ENCODE assay signal across 9 cellular contexts in the genomic region with DNA sequence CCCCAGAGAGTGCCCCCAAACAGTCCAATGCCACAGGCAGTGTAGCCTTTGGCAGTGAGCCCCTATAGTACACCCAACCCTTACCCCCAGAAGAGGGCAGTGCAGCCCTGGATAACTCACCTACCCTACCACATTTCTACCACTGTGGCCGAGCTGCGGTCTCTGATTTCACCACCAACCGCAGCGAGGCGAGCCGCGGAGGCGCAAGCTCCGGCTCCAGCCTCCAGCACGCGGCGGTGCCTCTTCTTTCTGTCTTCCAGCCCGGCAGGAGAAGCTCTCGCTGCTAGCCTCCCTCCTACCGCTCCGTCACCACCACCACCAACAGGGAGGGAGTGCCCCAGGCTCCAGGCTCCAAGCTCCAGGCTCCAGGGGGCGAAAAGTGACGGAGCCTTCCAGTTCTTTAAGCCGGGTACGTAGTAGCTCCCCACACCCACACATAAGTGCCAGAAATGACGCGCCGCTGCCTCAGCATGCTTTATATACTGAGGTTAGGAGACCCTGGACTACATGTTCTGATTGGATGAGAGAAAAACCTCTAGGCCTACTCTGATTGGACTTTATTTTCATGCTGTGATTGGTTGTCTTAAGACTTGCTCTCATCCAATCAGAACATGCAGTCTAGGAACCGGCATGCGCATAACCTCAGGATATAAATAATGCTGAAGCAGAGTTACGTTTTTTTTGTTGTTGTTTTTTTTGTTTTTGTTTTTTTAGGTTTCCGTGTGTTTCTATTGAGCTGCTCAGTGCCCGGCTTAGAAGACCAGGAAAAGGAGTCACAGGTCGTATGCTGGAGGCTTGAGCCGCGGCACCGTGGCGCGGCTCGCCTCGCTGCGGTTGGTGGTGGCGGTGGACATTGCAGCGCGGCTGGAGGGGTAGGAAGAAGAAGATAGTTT. TPM values are rescaled to one million over a fixed set of nuclear protein-coding genes. Genes with fewer than 3 reads are reported as not detected.
DNase-seq lines count a peak whose midpoint lies in the region; TF ChIP-seq lines count a peak whose summit lies in the region.
"Had no signal": no experiment of that assay in that cellular context is flagged by ENCODE, and none has a peak within 500 bp of the region (broad histone marks: within the 10 kb centered on the region; RNA-seq: fewer than 3 reads in every experiment).

A gene (plus strand): TSS at position 645 of the 893 bp plus-strand sequence.

- H3K27me3 ChIP-seq in BE2C (no peaks in the 10 kb centered on the region), hepatocyte (no peaks in the 10 kb centered on the region), skeletal muscle tissue (ENCODE audit: control insufficient read depth in 3 of 3, insufficient read depth in 3 of 3, low read length in 3 of 3) (peaks cover 0 to 2% (median 0%) of the 10 kb centered on the region in 3 donors)

- H4K20me1 ChIP-seq in hepatocyte (ENCODE audit: insufficient read depth, poor library complexity, severe bottlenecking) = peaks cover 39% of the 10 kb centered on the region

- under 1% methylated on average over 40 of the region's 40 CpGs for WGBS in hepatocyte (ENCODE audit: low lambda C conversion rate, missing lambda C conversion rate)

- H3K79me2 ChIP-seq in hepatocyte = peaks cover 83% of the 10 kb centered on the region

- H3K27ac Mint-ChIP-seq in activated CD4-positive, alpha-beta memory T cell treated with anti-CD3 and anti-CD28 coated beads, Interleukin-2, amount 10 ng/mL, durations not matched to agents 7 days and 5 days = no peak within 1 kb of the TSS

- CTCF ChIA-PET in activated CD4-positive, alpha-beta memory T cell treated with anti-CD3 and anti-CD28 coated beads, Interleukin-2, amount 10 ng/mL, durations not matched to agents 7 days and 5 days (lab: Charles Lee) = interaction anchor here (0.9 to 1.1 kb wide), 2 partner anchors 16 to 56 kb away, joined by 3 read pairs; no protein-coding TSS in a partner anchor

- peak; percentile 77 for TF ChIP-seq CTCF in BE2C (IDR thresholded peaks at IDR 0.05; ENCODE audit: low read depth, low read length)
- peak; percentile 75 for TF ChIP-seq CTCF in hepatocyte (IDR thresholded peaks at IDR 0.05; ENCODE audit: poor library complexity)

- POLR2A ChIA-PET in activated CD4-positive, alpha-beta memory T cell treated with anti-CD3 and anti-CD28 coated beads, Interleukin-2, amount 10 ng/mL, durations not matched to agents 7 days and 5 days (lab: Charles Lee) = interaction anchor here (1.2 kb wide), 1 partner anchor 25 kb away, joined by 3 read pairs; no protein-coding TSS in a partner anchor

- no peaks in the 10 kb centered on the region for H3K4me1 Mint-ChIP-seq in activated CD4-positive, alpha-beta memory T cell treated with anti-CD3 and anti-CD28 coated beads, Interleukin-2, amount 10 ng/mL, durations not matched to agents 7 days and 5 days

- H3K9ac ChIP-seq in skeletal muscle tissue (ENCODE audit: low read depth in 1 of 3, low read length in 3 of 3) = peak within 1 kb of the TSS in 1 of 3 donors; percentile 68

- no peaks in the 10 kb centered on the region for H3K9me3 Mint-ChIP-seq in activated CD4-positive, alpha-beta memory T cell treated with anti-CD3 and anti-CD28 coated beads, Interleukin-2, amount 10 ng/mL, durations not matched to agents 7 days and 5 days

- H3K4me3 ChIP-seq in BE2C (ENCODE audit: low read depth, low read length) (peak within 1 kb of the TSS; percentile 91), hepatocyte (peak within 1 kb of the TSS; percentile 45), skeletal muscle tissue (ENCODE audit: low read length in 3 of 3) (peak within 1 kb of the TSS in 1 of 3 donors; percentile 46)

- H3K9me3 ChIP-seq in BE2C (no peaks in the 10 kb centered on the region), hepatocyte (ENCODE audit: low read depth) (no peaks in the 10 kb centered on the region), skeletal muscle tissue (ENCODE audit: control insufficient read depth in 3 of 3, low read length in 3 of 3) (no peaks in the 10 kb centered on the region)

- peaks cover 26% of the 10 kb centered on the region for H3K27me3 Mint-ChIP-seq in activated CD4-positive, alpha-beta memory T cell treated with anti-CD3 and anti-CD28 coated beads, Interleukin-2, amount 10 ng/mL, durations not matched to agents 7 days and 5 days

- peak within 1 kb of the TSS; percentile 33 for H2AFZ ChIP-seq in hepatocyte

- peak within 1 kb of the TSS; percentile 96 for H3K27ac ChIP-seq in hepatocyte
- H3K27ac ChIP-seq in skeletal muscle tissue (ENCODE audit: low read depth, low read length) = peak within 1 kb of the TSS; percentile 54

- H3K4me1 ChIP-seq in BE2C (no peaks in the 10 kb centered on the region), hepatocyte (ENCODE audit: insufficient read depth) (peaks cover 8% of the 10 kb centered on the region), skeletal muscle tissue (ENCODE audit: control insufficient read depth in 3 of 3, insufficient read depth in 3 of 3, low read length in 3 of 3) (no peaks in the 10 kb centered on the region)

- H3K4me2 ChIP-seq in hepatocyte = peak within 1 kb of the TSS; percentile 84

- no peaks in the 10 kb centered on the region for H3K36me3 Mint-ChIP-seq in activated CD4-positive, alpha-beta memory T cell treated with anti-CD3 and anti-CD28 coated beads, Interleukin-2, amount 10 ng/mL, durations not matched to agents 7 days and 5 days (ENCODE audit: low read depth)

- H3K36me3 ChIP-seq in BE2C = peaks cover 21% of the 10 kb centered on the region
- H3K36me3 ChIP-seq in hepatocyte (replicated peaks; ENCODE audit: insufficient read depth, low read depth) = no peaks in the 10 kb centered on the region
- H3K36me3 ChIP-seq in skeletal muscle tissue (ENCODE audit: control insufficient read depth in 3 of 3, insufficient read depth in 3 of 3, low read length in 3 of 3) = peaks cover 8 to 14% (median 8%) of the 10 kb centered on the region in 3 donors

- no peaks in the 10 kb centered on the region for H3K9me2 ChIP-seq in hepatocyte (replicated peaks; ENCODE audit: insufficient read depth)

- H3K4me3 Mint-ChIP-seq in activated CD4-positive, alpha-beta memory T cell treated with anti-CD3 and anti-CD28 coated beads, Interleukin-2, amount 10 ng/mL, durations not matched to agents 7 days and 5 days = no peak within 1 kb of the TSS

- peak; percentile 90 for DNase-seq in BE2C
- DNase-seq in HK-2 (ENCODE audit: unreplicated experiment) = peak; percentile 89
- DNase-seq in NCI-H510A treated with DMSO at 0.1 percent for 48 hours (lab: John Stamatoyannopoulos, UW) = peak; percentile 90
- DNase-seq in activated CD4-positive, alpha-beta memory T cell treated with anti-CD3 and anti-CD28 coated beads, Interleukin-2, amount 10 ng/mL, durations not matched to agents 7 days and 5 days = peak; percentile 40
- peak; percentile 92 for DNase-seq in hepatocyte (ENCODE audit: low spot score)
- DNase-seq in amniotic stem cell (lab: John Stamatoyannopoulos, UW) = no peak
- no peak for DNase-seq in DMS79 (lab: John Stamatoyannopoulos, UW)

RNA-seq across cellular contexts. Expression of the gene that starts here (rescaled TPM):
- polyA plus RNA-seq in BE2C (2012; ENCODE audit: insufficient read depth, insufficient read length, low read depth) = 11.2 TPM
- total RNA-seq in activated CD4-positive, alpha-beta memory T cell treated with anti-CD3 and anti-CD28 coated beads, Interleukin-2, amount 10 ng/mL, durations not matched to agents 7 days and 5 days = not detected
- total RNA-seq in hepatocyte (12.8 and 15.5 TPM in 2 replicates), skeletal muscle tissue (not detected)
- polyA plus RNA-seq in hepatocyte = 9.6 and 11.3 TPM in 2 replicates
- total RNA-seq: glomerular endothelial cell had no signal

Comparison
In these comparisons a context has a peak if more than half of its experiments do, and no peak if none do; other contexts are left out.
1. RNA of the gene that starts here (total RNA-seq): 12.8 to 15.5 TPM in hepatocyte; not detected in activated CD4-positive, alpha-beta memory T cell treated with anti-CD3 and anti-CD28 coated beads, Interleukin-2, amount 10 ng/mL, durations not matched to agents 7 days and 5 days and not detected in skeletal muscle tissue (single experiment); every median in the first group is over 10 times any median in the second.
2. Peak in DNase-seq in activated CD4-positive, alpha-beta memory T cell treated with anti-CD3 and anti-CD28 coated beads, Interleukin-2, amount 10 ng/mL, durations not matched to agents 7 days and 5 days; RNA of the gene not detected or under 1 TPM.
3. DNase-seq: peak in BE2C (single experiment), HK-2 (single experiment), NCI-H510A treated with DMSO at 0.1 percent for 48 hours (single experiment) and hepatocyte (single experiment); none in amniotic stem cell (single experiment) and DMS79 (single experiment).